Comparison of ENCODE assay signal across 2 cellular contexts in genomic region chr5:167296680-167297079, GRCh38.
TF ChIP-seq lines count a peak whose summit lies in the region.

No MANE protein-coding gene starts in this region.

TF ChIP-seq in IMR-90, 13 proteins besides CTCF, POLR2A, EP300 and RAD21:
- TF ChIP-seq MAFK (IDR thresholded peaks at IDR 0.05; ENCODE audit: low read depth, low read length) (no peak), MAZ (IDR thresholded peaks at IDR 0.05; ENCODE audit: borderline replicate concordance, low read depth, low read length) (no peak), RFX5 (IDR thresholded peaks at IDR 0.05; ENCODE audit: low read depth, low read length) (no peak), FOS (IDR thresholded peaks at IDR 0.05; ENCODE audit: low read depth, low read length) (no peak), USF2 (IDR thresholded peaks at IDR 0.05; ENCODE audit: low read depth, low read length) (no peak), CHD1 (IDR thresholded peaks at IDR 0.05; ENCODE audit: low read depth, low read length) (no peak), RCOR1 (IDR thresholded peaks at IDR 0.05; ENCODE audit: insufficient replicate concordance, low read length) (no peak), BHLHE40 (IDR thresholded peaks at IDR 0.05; ENCODE audit: low read depth, low read length) (no peak), ELK1 (IDR thresholded peaks at IDR 0.05; ENCODE audit: borderline replicate concordance, low read depth, low read length) (no peak), MXI1 (IDR thresholded peaks at IDR 0.05; ENCODE audit: borderline replicate concordance, low read depth, low read length) (no peak), SMC3 (IDR thresholded peaks at IDR 0.05; ENCODE audit: low read depth, low read length) (no peak), NFE2L2 (IDR thresholded peaks at IDR 0.05; ENCODE audit: low read depth, low read length) (no peak), CEBPB (IDR thresholded peaks at IDR 0.05; ENCODE audit: low read depth, low read length) (no peak)
TF ChIP-seq in IMR-90: peak in this region for 0.

TF ChIP-seq in WTC11, 78 proteins besides CTCF, POLR2A, EP300 and RAD21:
- no peak for TF ChIP-seq SP1 (CRISPR knock-in tag; conservative IDR thresholded peaks at IDR 0.05)
- TF ChIP-seq E2F1 (CRISPR knock-in tag; IDR thresholded peaks at IDR 0.05), result no peak
- no peak for TF ChIP-seq ZNF423 (CRISPR knock-in tag; IDR thresholded peaks at IDR 0.05)
- no peak for TF ChIP-seq ZNF263 (CRISPR knock-in tag; IDR thresholded peaks at IDR 0.05; ENCODE audit: low read depth)
- TF ChIP-seq NR1H2 (CRISPR knock-in tag; IDR thresholded peaks at IDR 0.05), result no peak
- TF ChIP-seq, protein P1, sequence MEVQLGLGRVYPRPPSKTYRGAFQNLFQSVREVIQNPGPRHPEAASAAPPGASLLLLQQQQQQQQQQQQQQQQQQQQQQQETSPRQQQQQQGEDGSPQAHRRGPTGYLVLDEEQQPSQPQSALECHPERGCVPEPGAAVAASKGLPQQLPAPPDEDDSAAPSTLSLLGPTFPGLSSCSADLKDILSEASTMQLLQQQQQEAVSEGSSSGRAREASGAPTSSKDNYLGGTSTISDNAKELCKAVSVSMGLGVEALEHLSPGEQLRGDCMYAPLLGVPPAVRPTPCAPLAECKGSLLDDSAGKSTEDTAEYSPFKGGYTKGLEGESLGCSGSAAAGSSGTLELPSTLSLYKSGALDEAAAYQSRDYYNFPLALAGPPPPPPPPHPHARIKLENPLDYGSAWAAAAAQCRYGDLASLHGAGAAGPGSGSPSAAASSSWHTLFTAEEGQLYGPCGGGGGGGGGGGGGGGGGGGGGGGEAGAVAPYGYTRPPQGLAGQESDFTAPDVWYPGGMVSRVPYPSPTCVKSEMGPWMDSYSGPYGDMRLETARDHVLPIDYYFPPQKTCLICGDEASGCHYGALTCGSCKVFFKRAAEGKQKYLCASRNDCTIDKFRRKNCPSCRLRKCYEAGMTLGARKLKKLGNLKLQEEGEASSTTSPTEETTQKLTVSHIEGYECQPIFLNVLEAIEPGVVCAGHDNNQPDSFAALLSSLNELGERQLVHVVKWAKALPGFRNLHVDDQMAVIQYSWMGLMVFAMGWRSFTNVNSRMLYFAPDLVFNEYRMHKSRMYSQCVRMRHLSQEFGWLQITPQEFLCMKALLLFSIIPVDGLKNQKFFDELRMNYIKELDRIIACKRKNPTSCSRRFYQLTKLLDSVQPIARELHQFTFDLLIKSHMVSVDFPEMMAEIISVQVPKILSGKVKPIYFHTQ (CRISPR knock-in tag; IDR thresholded peaks at IDR 0.05), result no peak
- TF ChIP-seq TEAD1 (CRISPR knock-in tag; IDR thresholded peaks at IDR 0.05), result no peak
- no peak for TF ChIP-seq RELA (CRISPR knock-in tag; IDR thresholded peaks at IDR 0.05; ENCODE audit: borderline replicate concordance)
- no peak for TF ChIP-seq ZSCAN18 (CRISPR knock-in tag; IDR thresholded peaks at IDR 0.05)
- no peak for TF ChIP-seq NFATC4 (CRISPR knock-in tag; IDR thresholded peaks at IDR 0.05)
- no peak for TF ChIP-seq ATF1 (CRISPR knock-in tag; IDR thresholded peaks at IDR 0.05)
- TF ChIP-seq NFYB (CRISPR knock-in tag; conservative IDR thresholded peaks at IDR 0.05; ENCODE audit: low read depth), result no peak
- no peak for TF ChIP-seq FOXK1 (CRISPR knock-in tag; IDR thresholded peaks at IDR 0.05)
- no peak for TF ChIP-seq NR2C2 (CRISPR knock-in tag; IDR thresholded peaks at IDR 0.05)
